ENCODE assay signal across 32 cellular contexts in genomic region chr16:27209591-27209990, GRCh38.
"Had no signal": no experiment of that assay in that cellular context is flagged by ENCODE, and none has a peak within 500 bp of the region (broad histone marks: within the 10 kb centered on the region; RNA-seq: fewer than 3 reads in every experiment).

No MANE protein-coding gene starts in this region.

- DNase-seq: activated CD4-positive, alpha-beta memory T cell treated with anti-CD3 and anti-CD28 coated beads for 36 hours; activated CD4-positive, alpha-beta T cell treated with anti-CD3 and anti-CD28 coated beads for 36 hours; activated CD4-positive, alpha-beta T cell treated with anti-CD3 and anti-CD28 coated beads, Interleukin-2, amount 10 ng/mL, durations not matched to agents 7 days and 5 days; activated CD8-positive, alpha-beta memory T cell treated with anti-CD3 and anti-CD28 coated beads, Interleukin-2, amount 50 U/mL, for 4 hours; activated gamma-delta T cell treated with Interleukin-2 at 50 U/mL for 16 hours; activated naive CD4-positive, alpha-beta T cell treated with anti-CD3 and anti-CD28 coated beads for 36 hours; activated naive CD8-positive, alpha-beta T cell treated with anti-CD3 and anti-CD28 coated beads for 36 hours; activated T-cell treated with anti-CD3 and anti-CD28 coated beads for 4 hours; activated T-cell treated with anti-CD3 and anti-CD28 coated beads, Interleukin-2, amount 50 U/mL, for 4 hours; amniotic stem cell; aorta; NCI-H1092 treated with DMSO at 0.1 percent for 48 hours; NCI-H1417; NCI-H146; NCI-H187; NCI-H2029 treated with DMSO at 0.1 percent for 48 hours; NCI-H2107; NCI-H2171; NCI-H510A; NCI-H526; NCI-H748 treated with DMSO at 0.1 percent for 48 hours; NK-92 treated with Interleukin-12 subunit alpha and Interleukin-12 subunit beta, amount 100 ng/mL, for 24 hours; PC-3; SIG-M5 had no signal

- H3K27me3 ChIP-seq: cardiac muscle cell had no signal

- H3K4me3 ChIP-seq: cardiac muscle cell had no signal

- H3K4me3 Mint-ChIP-seq: activated CD4-positive, alpha-beta memory T cell treated with anti-CD3 and anti-CD28 coated beads for 36 hours; activated CD4-positive, alpha-beta T cell treated with anti-CD3 and anti-CD28 coated beads for 36 hours; activated CD4-positive, alpha-beta T cell treated with anti-CD3 and anti-CD28 coated beads, Interleukin-2, amount 10 ng/mL, durations not matched to agents 7 days and 5 days; activated naive CD4-positive, alpha-beta T cell treated with anti-CD3 and anti-CD28 coated beads for 36 hours; activated naive CD8-positive, alpha-beta T cell treated with anti-CD3 and anti-CD28 coated beads for 36 hours; activated T-cell treated with anti-CD3 and anti-CD28 coated beads, Interleukin-2, amount 50 U/mL, for 4 hours; activated T-helper 1 cell treated with anti-CD3 and anti-CD28 coated beads, Interleukin-12 subunit alpha, Interleukin-12 subunit beta, Interleukin-2, Interleukin-4 antibody, amounts not matched to agents 30 ng/mL and 10 ng/mL and 1 ng/mL, durations not matched to agents 14 hours and 24 hours and 36 hours; central memory CD8-positive, alpha-beta T cell; T-helper 2 cell treated with Interferon-gamma antibody and Interleukin-4, amounts not matched to agents 5 μg/mL and 100 μg/mL, for 36 hours; WTC11 had no signal

- ATAC-seq: activated CD4-positive, alpha-beta T cell treated with anti-CD3 and anti-CD28 coated beads for 36 hours; activated CD4-positive, CD25-positive, alpha-beta regulatory T cell treated with anti-CD3 and anti-CD28 coated beads, Interleukin-2, amount 50 U/mL, for 24 hours; activated T-cell treated with anti-CD3 and anti-CD28 coated beads, Interleukin-2, amount 50 U/mL, for 4 hours; PC-3; Right ventricle myocardium inferior; WTC11 had no signal

- H3K27ac Mint-ChIP-seq: activated CD4-positive, alpha-beta memory T cell treated with anti-CD3 and anti-CD28 coated beads for 36 hours; activated CD4-positive, alpha-beta T cell treated with anti-CD3 and anti-CD28 coated beads for 36 hours; activated CD4-positive, alpha-beta T cell treated with anti-CD3 and anti-CD28 coated beads, Interleukin-2, amount 10 ng/mL, durations not matched to agents 7 days and 5 days; activated naive CD4-positive, alpha-beta T cell treated with anti-CD3 and anti-CD28 coated beads for 36 hours; activated naive CD8-positive, alpha-beta T cell treated with anti-CD3 and anti-CD28 coated beads for 36 hours; activated T-helper 1 cell treated with anti-CD3 and anti-CD28 coated beads, Interleukin-12 subunit alpha, Interleukin-12 subunit beta, Interleukin-2, Interleukin-4 antibody, amounts not matched to agents 30 ng/mL and 10 ng/mL and 1 ng/mL, durations not matched to agents 14 hours and 24 hours and 36 hours; WTC11 had no signal

- H3K9me3 Mint-ChIP-seq: activated CD4-positive, alpha-beta memory T cell treated with anti-CD3 and anti-CD28 coated beads for 36 hours; activated CD4-positive, alpha-beta T cell treated with anti-CD3 and anti-CD28 coated beads, Interleukin-2, amount 10 ng/mL, durations not matched to agents 7 days and 5 days; activated naive CD4-positive, alpha-beta T cell treated with anti-CD3 and anti-CD28 coated beads for 36 hours; activated naive CD8-positive, alpha-beta T cell treated with anti-CD3 and anti-CD28 coated beads for 36 hours; activated T-cell treated with anti-CD3 and anti-CD28 coated beads, Interleukin-2, amount 50 U/mL, for 4 hours; activated T-helper 1 cell treated with anti-CD3 and anti-CD28 coated beads, Interleukin-12 subunit alpha, Interleukin-12 subunit beta, Interleukin-2, Interleukin-4 antibody, amounts not matched to agents 30 ng/mL and 10 ng/mL and 1 ng/mL, durations not matched to agents 14 hours and 24 hours and 36 hours; central memory CD8-positive, alpha-beta T cell; T-helper 2 cell treated with Interferon-gamma antibody and Interleukin-4, amounts not matched to agents 5 μg/mL and 100 μg/mL, for 36 hours; WTC11 had no signal

- H3K27me3 Mint-ChIP-seq: activated CD4-positive, alpha-beta memory T cell treated with anti-CD3 and anti-CD28 coated beads for 36 hours; activated CD4-positive, alpha-beta T cell treated with anti-CD3 and anti-CD28 coated beads for 36 hours; activated CD4-positive, alpha-beta T cell treated with anti-CD3 and anti-CD28 coated beads, Interleukin-2, amount 10 ng/mL, durations not matched to agents 7 days and 5 days; activated naive CD8-positive, alpha-beta T cell treated with anti-CD3 and anti-CD28 coated beads for 36 hours; central memory CD8-positive, alpha-beta T cell had no signal

- H3K27ac ChIP-seq: cardiac muscle cell, RWPE1 had no signal
